In genomic region chr2:242031481-242032019, GRCh38 we compare ENCODE assay signal across 9 cellular contexts.
DNase-seq lines count a peak whose midpoint lies in the region; ATAC-seq, FAIRE-seq and TF ChIP-seq lines count a peak whose summit lies in the region.
"Had no signal": no experiment of that assay in that cellular context is flagged by ENCODE, and none has a peak within 500 bp of the region (broad histone marks: within the 10 kb centered on the region; RNA-seq: fewer than 3 reads in every experiment).

No MANE protein-coding gene starts in this region.

- POLR2A ChIA-PET in RWPE1 (lab: Yijun Ruan, JAX; ENCODE audit: low non-redundant PET): no interaction called here

- H3K36me3 Mint-ChIP-seq in stimulated activated effector memory CD8-positive, alpha-beta T cell treated with anti-CD3 and anti-CD28 coated beads, Interleukin-12 subunit alpha, Interleukin-12 subunit beta, amount 100 ng/mL, for 72 hours: peaks cover 10% of the 10 kb centered on the region

- H3K9me3 Mint-ChIP-seq in stimulated activated effector memory CD8-positive, alpha-beta T cell treated with anti-CD3 and anti-CD28 coated beads, Interleukin-12 subunit alpha, Interleukin-12 subunit beta, amount 100 ng/mL, for 72 hours: no peaks in the 10 kb centered on the region

- peak; percentile 48 for DNase-seq in NCI-H2227 (lab: John Stamatoyannopoulos, UW; ENCODE audit: unreplicated experiment)
- peak; percentile 55 for DNase-seq in activated CD8-positive, alpha-beta memory T cell treated with anti-CD3 and anti-CD28 coated beads, Interleukin-2, amount 50 U/mL, for 48 hours
- peak; percentile 51 to 61 for DNase-seq in foreskin fibroblast
- DNase-seq in stimulated activated effector memory CD8-positive, alpha-beta T cell treated with anti-CD3 and anti-CD28 coated beads, Interleukin-12 subunit alpha, Interleukin-12 subunit beta, amount 100 ng/mL, for 72 hours (ENCODE audit: low spot score in 2 of 2): peak in 1 of 2 donors; percentile 56
- DNase-seq in NK-92 treated with Interleukin-12 subunit alpha and Interleukin-12 subunit beta, amount 100 ng/mL, for 24 hours (lab: John Stamatoyannopoulos, UW): no peak
- DNase-seq in GM19239 (ENCODE audit: insufficient read length, low spot score): no peak
- no peak for DNase-seq in RWPE1 (ENCODE audit: low spot score)

- H3K4me1 Mint-ChIP-seq in stimulated activated effector memory CD8-positive, alpha-beta T cell treated with anti-CD3 and anti-CD28 coated beads, Interleukin-12 subunit alpha, Interleukin-12 subunit beta, amount 100 ng/mL, for 72 hours: peaks cover 54% of the 10 kb centered on the region

- CTCF ChIA-PET in RWPE1 (lab: Yijun Ruan, JAX): no interaction called here

- no peak for FAIRE-seq in GM19239 (lab: Jason Lieb, UNC)
- FAIRE-seq: pancreas had no signal

- H3K27ac ChIP-seq in RWPE1: no peak overlapping the region
- H3K27ac ChIP-seq: pancreas had no signal

- peak; percentile 96 for ATAC-seq in stimulated activated effector memory CD8-positive, alpha-beta T cell treated with anti-CD3 and anti-CD28 coated beads, Interleukin-12 subunit alpha, Interleukin-12 subunit beta, amount 100 ng/mL, for 72 hours
- no peak for ATAC-seq in HG02870 (IDR thresholded peaks at IDR 0.05; ENCODE audit: unreplicated experiment)

- TF ChIP-seq CTCF in foreskin fibroblast (IDR thresholded peaks at IDR 0.05; ENCODE audit: low read depth, low read length): no peak
- TF ChIP-seq CTCF in RWPE1 (conservative IDR thresholded peaks at IDR 0.05; ENCODE audit: low read depth): no peak

- H3K27ac Mint-ChIP-seq in stimulated activated effector memory CD8-positive, alpha-beta T cell treated with anti-CD3 and anti-CD28 coated beads, Interleukin-12 subunit alpha, Interleukin-12 subunit beta, amount 100 ng/mL, for 72 hours: peak overlapping the region; percentile 74

- H3K4me3 ChIP-seq in foreskin fibroblast (ENCODE audit: low read depth in 1 of 2, low read length in 2 of 2): no peak overlapping the region
- H3K4me3 ChIP-seq: pancreas had no signal

- H3K4me3 Mint-ChIP-seq in stimulated activated effector memory CD8-positive, alpha-beta T cell treated with anti-CD3 and anti-CD28 coated beads, Interleukin-12 subunit alpha, Interleukin-12 subunit beta, amount 100 ng/mL, for 72 hours: peak overlapping the region; percentile 70

Comparison
In these comparisons a context has a peak if more than half of its experiments do, and no peak if none do; other contexts are left out.
1. DNase-seq: peak in NCI-H2227 (single experiment), activated CD8-positive, alpha-beta memory T cell treated with anti-CD3 and anti-CD28 coated beads, Interleukin-2, amount 50 U/mL, for 48 hours (single experiment) and foreskin fibroblast (2 of 2); none in NK-92 treated with Interleukin-12 subunit alpha and Interleukin-12 subunit beta, amount 100 ng/mL, for 24 hours (single experiment), GM19239 (single experiment) and RWPE1 (single experiment).